Comparison of ENCODE assay signal across 11 cellular contexts in the genomic region with DNA sequence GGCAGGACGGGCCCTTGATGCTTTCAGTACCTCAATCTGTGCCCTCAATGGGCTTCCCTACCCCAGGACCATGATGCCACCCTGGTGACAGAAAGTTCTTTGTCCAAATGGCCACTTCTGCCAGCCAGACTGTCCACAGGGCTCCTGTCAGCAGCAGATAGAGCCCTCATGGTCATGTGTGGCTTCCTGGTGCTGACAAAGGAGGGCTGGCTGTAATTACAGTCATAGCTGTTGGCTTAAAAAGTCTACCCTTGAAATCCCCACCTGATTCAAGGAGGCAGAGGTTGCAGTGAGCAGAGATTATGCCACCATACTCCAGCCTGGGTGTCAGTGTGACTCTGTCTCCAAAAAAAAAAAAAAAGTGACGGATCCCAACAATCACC. TPM values are rescaled to one million over a fixed set of nuclear protein-coding genes. Genes with fewer than 3 reads are reported as not detected.
DNase-seq lines count a peak whose midpoint lies in the region; ATAC-seq, FAIRE-seq and TF ChIP-seq lines count a peak whose summit lies in the region.
"Had no signal": no experiment of that assay in that cellular context is flagged by ENCODE, and none has a peak within 500 bp of the region (broad histone marks: within the 10 kb centered on the region; RNA-seq: fewer than 3 reads in every experiment).

No MANE protein-coding gene starts in this region.

- H3K27me3 ChIP-seq in HepG2 (ENCODE audit: control insufficient read depth in 1 of 2, insufficient read depth in 2 of 2, low read length in 2 of 2), result no peaks in the 10 kb centered on the region
- H3K27me3 ChIP-seq in right lobe of liver, result no peaks in the 10 kb centered on the region
- H3K27me3 ChIP-seq in muscle layer of colon (ENCODE audit: control insufficient read depth in 1 of 2, insufficient read depth in 2 of 2, low read length in 2 of 2), result no peaks in the 10 kb centered on the region
- H3K27me3 ChIP-seq in vagina, result no peaks in the 10 kb centered on the region

- H3K36me3 ChIP-seq in HepG2 (replicated peaks in 1 of 2; ENCODE audit: control insufficient read depth in 1 of 2, insufficient read depth in 2 of 2, low read length in 2 of 2) (no peaks in the 10 kb centered on the region; a peak in 1 of 5 replicates), right lobe of liver (no peaks in the 10 kb centered on the region), muscle layer of colon (ENCODE audit: insufficient read depth, low read length) (no peaks in the 10 kb centered on the region), vagina (peaks cover 0 to 13% of the 10 kb centered on the region in 2 donors)

- H3K79me2 ChIP-seq in HepG2 (ENCODE audit: insufficient read depth, low read length), result no peaks in the 10 kb centered on the region

- POLR2A ChIA-PET in HepG2 (lab: Yijun Ruan, JAX), result interaction anchor here (1.2 to 2.2 kb wide), 7 partner anchors 9 to 106 kb away, joined by 4 to 19 read pairs (median 7); a partner anchor contains a TSS

- H3K4me1 ChIP-seq in HepG2 (ENCODE audit: insufficient read depth, low read length) (peaks cover 54% of the 10 kb centered on the region), right lobe of liver (no peaks in the 10 kb centered on the region), muscle layer of colon (ENCODE audit: insufficient read depth, low read length) (peaks cover 15% of the 10 kb centered on the region), vagina (peaks cover 47% of the 10 kb centered on the region)

- TF ChIP-seq RAD21 in HepG2 (CRISPR knock-in tag; IDR thresholded peaks at IDR 0.05), result no peak

- no TSS peak for BruUV-seq in HepG2 (replicated peaks; lab: Mats Ljungman, UMichigan)

- no peak for ATAC-seq in HepG2
- no peak for ATAC-seq in right lobe of liver
- ATAC-seq in GM19463 (IDR thresholded peaks at IDR 0.05; ENCODE audit: unreplicated experiment), result no peak
- no peak for ATAC-seq in HG03571 (IDR thresholded peaks at IDR 0.05; ENCODE audit: unreplicated experiment)

- H3K27ac ChIP-seq in HepG2 (ENCODE audit: extremely low read length, insufficient read depth, low read length) (peak overlapping the region; percentile 68), right lobe of liver (no peak overlapping the region), muscle layer of colon (ENCODE audit: low read depth, low read length) (peak overlapping the region; percentile 3), vagina (peak overlapping the region; percentile 91)

- WGBS in HepG2 (ENCODE audit: low lambda C conversion rate), result 70% methylated on average over 1 of the region's 2 CpGs
- WGBS in right lobe of liver (ENCODE audit: insufficient coverage, low coverage, low lambda C conversion rate, missing lambda C conversion rate), result 83% methylated on average over 2 of the region's 2 CpGs

- no peaks in the 10 kb centered on the region for H3K9me3 Mint-ChIP-seq in activated naive CD8-positive, alpha-beta T cell (ENCODE audit: low read depth)

- peak overlapping the region; percentile 92 for H3K27ac Mint-ChIP-seq in activated naive CD8-positive, alpha-beta T cell

- CTCF ChIA-PET in HepG2 (lab: Yijun Ruan, JAX; ENCODE audit: low intra/inter-chr PET ratio, low total read pairs), result no interaction called here

- H3K4me1 Mint-ChIP-seq in activated naive CD8-positive, alpha-beta T cell (ENCODE audit: low read depth), result peaks cover 50% of the 10 kb centered on the region

- peak overlapping the region; percentile 75 for H3K4me3 Mint-ChIP-seq in activated naive CD8-positive, alpha-beta T cell

- TF ChIP-seq CTCF in HepG2 (CRISPR knock-in tag; IDR thresholded peaks at IDR 0.05) (no peak), right lobe of liver (IDR thresholded peaks at IDR 0.05) (no peak), vagina (IDR thresholded peaks at IDR 0.05) (no peak)

- intact Hi-C loops in HepG2 (cut with micrococcal nuclease; ENCODE audit: unreplicated experiment), result no loop called here
- intact Hi-C loops in right lobe of liver (cut with DNase I), result loop anchor here in 1 of 2 donors (10.0 kb wide), 1 partner anchor 54 kb away; no protein-coding TSS in a partner anchor
- intact Hi-C loops in vagina (cut with DNase I), result no loop called here

- peak overlapping the region; percentile 70 for H3K4me2 ChIP-seq in HepG2 (ENCODE audit: low read depth, low read length)

- no peak overlapping the region for H2AFZ ChIP-seq in HepG2 (ENCODE audit: low read length)

- no peak for FAIRE-seq in HepG2 (lab: Jason Lieb, UNC)
- FAIRE-seq: colon had no signal

- no peak for TF ChIP-seq EP300 in HepG2 (IDR thresholded peaks at IDR 0.05; ENCODE audit: low read depth in 2 of 2, low read length in 2 of 2)
- no peak for TF ChIP-seq EP300 in HepG2 (CRISPR knock-in tag; IDR thresholded peaks at IDR 0.05; ENCODE audit: borderline replicate concordance)

- in situ Hi-C loops in HepG2 (cut with HindIII; ENCODE audit: extremely low pct_ligation_motif_present, low pct_unique_long_range_greater_than_20kb), result loop anchor here (5.0 to 10.0 kb wide), 2 partner anchors 36 to 54 kb away; a partner anchor contains a TSS

- H3K36me3 Mint-ChIP-seq in activated naive CD8-positive, alpha-beta T cell, result peaks cover 4% of the 10 kb centered on the region

- no peaks in the 10 kb centered on the region for H3K9me3 ChIP-seq in HepG2 (ENCODE audit: low read length)
- H3K9me3 ChIP-seq in right lobe of liver, result no peaks in the 10 kb centered on the region
- no peaks in the 10 kb centered on the region for H3K9me3 ChIP-seq in muscle layer of colon (ENCODE audit: low read length)
- H3K9me3 ChIP-seq in vagina, result no peaks in the 10 kb centered on the region
- H3K9me3 ChIP-seq: Caco-2 had no signal

- H3K9ac ChIP-seq in HepG2 (ENCODE audit: insufficient read depth, low read depth, low read length) (no peak overlapping the region), muscle layer of colon (ENCODE audit: low read length) (no peak overlapping the region)

- DNase-seq in HepG2 (ENCODE audit: low spot score), result no peak
- DNase-seq in right lobe of liver, result no peak
- DNase-seq in vagina (ENCODE audit: extremely low spot score in 2 of 2), result no peak
- DNase-seq in effector CD8-positive, alpha-beta T cell (lab: John Stamatoyannopoulos, UW), result no peak
- DNase-seq: Caco-2, NCI-H2029 had no signal

- H4K20me1 ChIP-seq in HepG2 (ENCODE audit: insufficient read depth, low read length), result no peaks in the 10 kb centered on the region

- no peaks in the 10 kb centered on the region for H3K27me3 Mint-ChIP-seq in activated naive CD8-positive, alpha-beta T cell

- no peak overlapping the region for H3K4me3 ChIP-seq in HepG2 (replicated peaks in 1 of 3; ENCODE audit: insufficient read depth in 1 of 3, low read depth in 2 of 3, low read length in 3 of 3)
- no peak overlapping the region for H3K4me3 ChIP-seq in right lobe of liver
- no peak overlapping the region for H3K4me3 ChIP-seq in muscle layer of colon (ENCODE audit: low read depth in 1 of 2, low read length in 2 of 2)
- H3K4me3 ChIP-seq in vagina, result no peak overlapping the region

- TF ChIP-seq POLR2A in HepG2 (IDR thresholded peaks at IDR 0.05; ENCODE audit: insufficient read depth in 1 of 2, low read depth in 2 of 2, low read length in 2 of 2) (no peak), right lobe of liver (IDR thresholded peaks at IDR 0.05) (no peak), vagina (IDR thresholded peaks at IDR 0.05) (no peak)

RNA-seq across cellular contexts. Expression of a gene that starts 3.3 kb away (rescaled TPM):
- total RNA-seq in HepG2 (2016; rRNA removed; fragmentation: Illumina TruSeq; extraction: Trizol), result 7.3 and 13.6 TPM in 2 replicates
- total RNA-seq in HepG2 (2016; cell fraction: cytosol; rRNA removed; fragmentation: Illumina TruSeq; extraction: Trizol; ENCODE audit: low read depth), result 3.5 and 3.8 TPM in 2 replicates
- 6.3 and 14.4 TPM in 2 replicates for total RNA-seq in HepG2 (2016; cell fraction: insoluble cytoplasmic fraction; rRNA removed; fragmentation: Illumina TruSeq; extraction: Trizol)
- total RNA-seq in HepG2 (2016; cell fraction: membrane; rRNA removed; fragmentation: Illumina TruSeq; extraction: Trizol), result 3.2 and 4.6 TPM in 2 replicates
- total RNA-seq in HepG2 (2016; cell fraction: nucleus; rRNA removed; fragmentation: Illumina TruSeq; extraction: Trizol), result 9.6 and 14.3 TPM in 2 replicates
- 21.3 and 37.6 TPM in 2 replicates for polyA plus RNA-seq in HepG2 (2011; rRNA removed)
- polyA plus RNA-seq in HepG2 (2011; cell fraction: cytosol; rRNA removed), result 20.1 and 21.2 TPM in 2 replicates
- polyA plus RNA-seq in HepG2 (2011; cell fraction: nucleus; rRNA removed), result 40.8 and 61.1 TPM in 2 replicates
- polyA plus RNA-seq in HepG2 (2012), result 26.6 and 37.4 TPM in 2 replicates
- polyA plus RNA-seq in HepG2 (2016; cell fraction: cytosol; fragmentation: Illumina TruSeq; extraction: Trizol; ENCODE audit: low read depth), result 2.0 and 2.3 TPM in 2 replicates
- polyA plus RNA-seq in HepG2 (2016; cell fraction: insoluble cytoplasmic fraction; fragmentation: Illumina TruSeq; extraction: Trizol; ENCODE audit: low read depth), result 3.6 and 5.9 TPM in 2 replicates
- polyA plus RNA-seq in HepG2 (2016; cell fraction: membrane; fragmentation: Illumina TruSeq; extraction: Trizol; ENCODE audit: low read depth), result 2.2 and 2.8 TPM in 2 replicates
- polyA plus RNA-seq in HepG2 (2016; cell fraction: nucleus; fragmentation: Illumina TruSeq; extraction: Trizol; ENCODE audit: insufficient read depth, low read depth), result 14.9 and 19.2 TPM in 2 replicates
- polyA minus RNA-seq in HepG2 (2011; rRNA and poly(A)+ RNA removed; ENCODE audit: low replicate concordance), result 1.4 and 45.5 TPM in 2 replicates
- polyA minus RNA-seq in HepG2 (2011; cell fraction: cytosol; rRNA and poly(A)+ RNA removed), result 24.7 and 31.6 TPM in 2 replicates
- polyA minus RNA-seq in HepG2 (2011; cell fraction: nucleus; rRNA and poly(A)+ RNA removed), result 11.8 and 18.9 TPM in 2 replicates
- 1 to 10 TPM; 3.3 to 8.2 (median 4.8) TPM for total RNA-seq in right lobe of liver
- total RNA-seq in vagina, result 22.3 TPM

RNA-seq across cellular contexts. Expression of a gene that starts 37.8 kb away (rescaled TPM):
- total RNA-seq in HepG2 (2016; rRNA removed; fragmentation: Illumina TruSeq; extraction: Trizol), result 2,066 and 2,598 TPM in 2 replicates
- 1,884 and 2,042 TPM in 2 replicates for total RNA-seq in HepG2 (2016; cell fraction: cytosol; rRNA removed; fragmentation: Illumina TruSeq; extraction: Trizol; ENCODE audit: low read depth)
- 2,199 and 2,677 TPM in 2 replicates for total RNA-seq in HepG2 (2016; cell fraction: insoluble cytoplasmic fraction; rRNA removed; fragmentation: Illumina TruSeq; extraction: Trizol)
- total RNA-seq in HepG2 (2016; cell fraction: membrane; rRNA removed; fragmentation: Illumina TruSeq; extraction: Trizol), result 1,573 and 1,587 TPM in 2 replicates
- total RNA-seq in HepG2 (2016; cell fraction: nucleus; rRNA removed; fragmentation: Illumina TruSeq; extraction: Trizol), result 582 and 612 TPM in 2 replicates
- 1,130 and 1,263 TPM in 2 replicates for polyA plus RNA-seq in HepG2 (2011; rRNA removed)
- polyA plus RNA-seq in HepG2 (2011; cell fraction: cytosol; rRNA removed), result 1,588 and 1,623 TPM in 2 replicates
- 397 and 543 TPM in 2 replicates for polyA plus RNA-seq in HepG2 (2011; cell fraction: nucleus; rRNA removed)
- 1,977 and 2,062 TPM in 2 replicates for polyA plus RNA-seq in HepG2 (2012)
- 1,937 and 2,024 TPM in 2 replicates for polyA plus RNA-seq in HepG2 (2016; cell fraction: cytosol; fragmentation: Illumina TruSeq; extraction: Trizol; ENCODE audit: low read depth)
- 1,705 and 1,710 TPM in 2 replicates for polyA plus RNA-seq in HepG2 (2016; cell fraction: insoluble cytoplasmic fraction; fragmentation: Illumina TruSeq; extraction: Trizol; ENCODE audit: low read depth)
- polyA plus RNA-seq in HepG2 (2016; cell fraction: membrane; fragmentation: Illumina TruSeq; extraction: Trizol; ENCODE audit: low read depth), result 1,088 and 1,107 TPM in 2 replicates
- 679 and 692 TPM in 2 replicates for polyA plus RNA-seq in HepG2 (2016; cell fraction: nucleus; fragmentation: Illumina TruSeq; extraction: Trizol; ENCODE audit: insufficient read depth, low read depth)
- 1,440 and 2,606 TPM in 2 replicates for polyA minus RNA-seq in HepG2 (2011; rRNA and poly(A)+ RNA removed; ENCODE audit: low replicate concordance)
- 681 and 793 TPM in 2 replicates for polyA minus RNA-seq in HepG2 (2011; cell fraction: cytosol; rRNA and poly(A)+ RNA removed)
- 194 and 303 TPM in 2 replicates for polyA minus RNA-seq in HepG2 (2011; cell fraction: nucleus; rRNA and poly(A)+ RNA removed)
- 1,000 to 10,000 TPM; 1,045 to 2,319 (median 1,420) TPM for total RNA-seq in right lobe of liver
- total RNA-seq in vagina, result 625 TPM

Comparison
In these comparisons a context has a peak if more than half of its experiments do, and no peak if none do; other contexts are left out.
1. H3K27ac ChIP-seq: peak in HepG2 (single experiment), muscle layer of colon (single experiment) and vagina (single experiment); none in right lobe of liver (0 of 3).